ENCODE assay signal across 14 cellular contexts in genomic region chr10:101229275-101230184, GRCh38. TPM values are rescaled to one million over a fixed set of nuclear protein-coding genes. Genes with fewer than 3 reads are reported as not detected.
DNase-seq lines count a peak whose midpoint lies in the region; ATAC-seq, FAIRE-seq and TF ChIP-seq lines count a peak whose summit lies in the region.
"Had no signal": no experiment of that assay in that cellular context is flagged by ENCODE, and none has a peak within 500 bp of the region (broad histone marks: within the 10 kb centered on the region; RNA-seq: fewer than 3 reads in every experiment).

Gene LBX1, minus strand, starts transcription at chr10:101229463. Its CDS starts 648 bp downstream, at chr10:101228815.

- BruUV-seq in A673 (replicated peaks; lab: Mats Ljungman, UMichigan), result no TSS peak

- H3K4me3 ChIP-seq in A673 (ENCODE audit: low read depth, low read length, poor library complexity, severe bottlenecking), result peak within 1 kb of the TSS; percentile 25
- H3K4me3 ChIP-seq in muscle layer of duodenum (ENCODE audit: low read depth in 1 of 2, low read length in 2 of 2), result peak within 1 kb of the TSS; percentile 16 to 48
- peak within 1 kb of the TSS in 1 of 2 donors; percentile 17 for H3K4me3 ChIP-seq in left lung
- H3K4me3 ChIP-seq in testis, result no peak within 1 kb of the TSS

- H3K36me3 Mint-ChIP-seq in activated T-helper 2 cell treated with anti-CD3 and anti-CD28 coated beads, Interferon-gamma antibody, Interleukin-2, Interleukin-4, amounts not matched to agents 10 μg/mL and 5 μg/mL and 100 μg/mL, durations not matched to agents 14 hours and 24 hours and 36 hours (ENCODE audit: low read depth), result no peaks in the 10 kb centered on the region

- TF ChIP-seq POLR2A in testis (IDR thresholded peaks at IDR 0.05), result no peak

- H3K9me3 ChIP-seq in A673 (ENCODE audit: low read depth, low read length, poor library complexity, severe bottlenecking) (no peaks in the 10 kb centered on the region), muscle layer of duodenum (ENCODE audit: control insufficient read depth in 1 of 2, low read length in 2 of 2) (no peaks in the 10 kb centered on the region), left lung (no peaks in the 10 kb centered on the region), testis (no peaks in the 10 kb centered on the region)

- H3K36me3 ChIP-seq in A673 (ENCODE audit: insufficient read depth, low read length, poor library complexity, severe bottlenecking) (no peaks in the 10 kb centered on the region), muscle layer of duodenum (ENCODE audit: control insufficient read depth in 1 of 2, insufficient read depth in 2 of 2, low read length in 2 of 2) (no peaks in the 10 kb centered on the region), left lung (no peaks in the 10 kb centered on the region), testis (ENCODE audit: low read depth, missing control alignments) (no peaks in the 10 kb centered on the region)

- POLR2A ChIA-PET in A673 (lab: Charles Lee; ENCODE audit: low non-redundant PET), result no interaction called here

- H3K27me3 Mint-ChIP-seq in activated T-helper 2 cell treated with anti-CD3 and anti-CD28 coated beads, Interferon-gamma antibody, Interleukin-2, Interleukin-4, amounts not matched to agents 10 μg/mL and 5 μg/mL and 100 μg/mL, durations not matched to agents 14 hours and 24 hours and 36 hours (ENCODE audit: low read depth), result peaks cover 75% of the 10 kb centered on the region

- CTCF ChIA-PET in A673 (lab: Charles Lee), result no interaction called here

- TF ChIP-seq CTCF in A673 (conservative IDR thresholded peaks at IDR 0.05; ENCODE audit: low read depth, low read length) (no peak), D721Med (IDR thresholded peaks at IDR 0.05; ENCODE audit: insufficient read depth, missing control alignments) (no peak), left lung (IDR thresholded peaks at IDR 0.05) (no peak), testis (IDR thresholded peaks at IDR 0.05) (no peak)

- H3K27me3 ChIP-seq in A673 (replicated peaks; ENCODE audit: insufficient read depth, low read depth, low read length, poor library complexity) (peaks cover 100% of the 10 kb centered on the region), muscle layer of duodenum (ENCODE audit: low read depth, low read length) (peaks cover 95% of the 10 kb centered on the region), left lung (peaks cover 94 to 100% of the 10 kb centered on the region in 2 donors), testis (peaks cover 10% of the 10 kb centered on the region)

- H3K27ac ChIP-seq in A673 (ENCODE audit: low read depth, low read length, poor library complexity, severe bottlenecking) (no peak within 1 kb of the TSS), muscle layer of duodenum (ENCODE audit: low read length) (no peak within 1 kb of the TSS), left lung (no peak within 1 kb of the TSS), testis (no peak within 1 kb of the TSS)
- H3K27ac ChIP-seq: HL-60 had no signal

- no peaks in the 10 kb centered on the region for H3K9me3 Mint-ChIP-seq in activated T-helper 2 cell treated with anti-CD3 and anti-CD28 coated beads, Interferon-gamma antibody, Interleukin-2, Interleukin-4, amounts not matched to agents 10 μg/mL and 5 μg/mL and 100 μg/mL, durations not matched to agents 14 hours and 24 hours and 36 hours

- intact Hi-C loops in A673 (cut with micrococcal nuclease; ENCODE audit: unreplicated experiment) (no loop called here), left lung (cut with DNase I) (no loop called here), testis (cut with DNase I; ENCODE audit: low total_unique reads) (no loop called here)
- intact Hi-C loops in activated T-helper 2 cell treated with anti-CD3 and anti-CD28 coated beads, Interferon-gamma antibody, Interleukin-2, Interleukin-4, amounts not matched to agents 10 μg/mL and 5 μg/mL and 100 μg/mL, durations not matched to agents 14 hours and 24 hours and 36 hours (cut with micrococcal nuclease), result loop anchor here (2.0 to 10.0 kb wide), 3 partner anchors 15 to 575 kb away; no protein-coding TSS in a partner anchor

- peaks cover 12% of the 10 kb centered on the region for H3K4me1 Mint-ChIP-seq in activated T-helper 2 cell treated with anti-CD3 and anti-CD28 coated beads, Interferon-gamma antibody, Interleukin-2, Interleukin-4, amounts not matched to agents 10 μg/mL and 5 μg/mL and 100 μg/mL, durations not matched to agents 14 hours and 24 hours and 36 hours (ENCODE audit: low read depth)

- DNase-seq in A673 (ENCODE audit: low spot score) (no peak), D721Med (ENCODE audit: insufficient read length, low spot score) (peak; percentile 97), left lung (no peak), NCI-H2029 treated with DMSO at 0.1 percent for 48 hours (lab: John Stamatoyannopoulos, UW) (no peak), testis (no peak)
- DNase-seq in activated T-helper 2 cell treated with anti-CD3 and anti-CD28 coated beads, Interferon-gamma antibody, Interleukin-2, Interleukin-4, amounts not matched to agents 10 μg/mL and 5 μg/mL and 100 μg/mL, durations not matched to agents 14 hours and 24 hours and 36 hours (ENCODE audit: low spot score), result no peak
- DNase-seq: cerebellar nuclear complex, GF-D8, hippocampal formation, NCI-H510A treated with DMSO at 0.1 percent for 48 hours had no signal

- H3K4me3 Mint-ChIP-seq in activated T-helper 2 cell treated with anti-CD3 and anti-CD28 coated beads, Interferon-gamma antibody, Interleukin-2, Interleukin-4, amounts not matched to agents 10 μg/mL and 5 μg/mL and 100 μg/mL, durations not matched to agents 14 hours and 24 hours and 36 hours (ENCODE audit: low read depth), result no peak within 1 kb of the TSS

- 3% methylated on average over 31 to 61 of the region's 63 CpGs for WGBS in testis, 2 donors

- peak within 1 kb of the TSS; percentile 35 for H3K27ac Mint-ChIP-seq in activated T-helper 2 cell treated with anti-CD3 and anti-CD28 coated beads, Interferon-gamma antibody, Interleukin-2, Interleukin-4, amounts not matched to agents 10 μg/mL and 5 μg/mL and 100 μg/mL, durations not matched to agents 14 hours and 24 hours and 36 hours

- ATAC-seq in left lung, result no peak
- ATAC-seq in GM18517 (IDR thresholded peaks at IDR 0.05; ENCODE audit: unreplicated experiment), result no peak

- FAIRE-seq in D721Med (lab: Jason Lieb, UNC), result no peak

- H3K4me1 ChIP-seq in A673 (ENCODE audit: insufficient read depth, low read length, poor library complexity, severe bottlenecking) (peaks cover 14% of the 10 kb centered on the region), muscle layer of duodenum (ENCODE audit: control insufficient read depth in 1 of 2, insufficient read depth in 2 of 2, low read length in 2 of 2) (peaks cover 3 to 53% of the 10 kb centered on the region in 2 donors), left lung (peaks cover 11 to 57% of the 10 kb centered on the region in 2 donors), testis (peaks cover 16% of the 10 kb centered on the region)

RNA-seq across cellular contexts. Expression of gene LBX1, which starts in this region (rescaled TPM):
- total RNA-seq in A673 (2021) (not detected in 2 replicates), left lung (under 1 TPM; 0.18 to 0.47 TPM), testis (under 1 TPM in 1 of 2 donors, not detected in 1; 0.12 TPM)
- not detected in 2 replicates for total RNA-seq in activated T-helper 2 cell treated with anti-CD3 and anti-CD28 coated beads, Interferon-gamma antibody, Interleukin-2, Interleukin-4, amounts not matched to agents 10 μg/mL and 5 μg/mL and 100 μg/mL, durations not matched to agents 14 hours and 24 hours and 36 hours
- polyA plus RNA-seq in testis (ENCODE audit: insufficient read depth, low read depth, low replicate concordance), result not detected
- total RNA-seq: temporal lobe had no signal

Comparison
In these comparisons a context has a peak if more than half of its experiments do, and no peak if none do; other contexts are left out.
1. H3K4me3 ChIP-seq: peak in A673 (single experiment) and muscle layer of duodenum (2 of 2); none in testis (0 of 2).